Comparison of ENCODE assay signal across 16 cellular contexts in genomic region chrX:47564438-47565085, GRCh38. TPM values are rescaled to one million over a fixed set of nuclear protein-coding genes. Genes with fewer than 3 reads are reported as not detected.
DNase-seq lines count a peak whose midpoint lies in the region; ATAC-seq and TF ChIP-seq lines count a peak whose summit lies in the region.
"Had no signal": no experiment of that assay in that cellular context is flagged by ENCODE, and none has a peak within 500 bp of the region (broad histone marks: within the 10 kb centered on the region; RNA-seq: fewer than 3 reads in every experiment).

No MANE protein-coding gene starts in this region.

- H3K9me3 ChIP-seq in OCI-LY7 (ENCODE audit: low read length), result no peaks in the 10 kb centered on the region
- H3K9me3 ChIP-seq: vagina had no signal

- no peaks in the 10 kb centered on the region for H4K20me1 ChIP-seq in OCI-LY7 (ENCODE audit: insufficient read depth, low read length)

- no peaks in the 10 kb centered on the region for H3K9me2 ChIP-seq in OCI-LY7 (ENCODE audit: insufficient read depth, low read length)

- no peak overlapping the region for H3K4me2 ChIP-seq in OCI-LY7 (ENCODE audit: low read length)

- peaks cover 15% of the 10 kb centered on the region; the same call in 1 of the 2 replicates for H3K79me2 ChIP-seq in OCI-LY7 (ENCODE audit: insufficient read depth, low read depth, low read length)

- peaks cover 61% of the 10 kb centered on the region for H3K36me3 ChIP-seq in OCI-LY7 (ENCODE audit: insufficient read depth, low read length)

- H3K36me3 Mint-ChIP-seq in activated T-cell treated with anti-CD3 and anti-CD28 coated beads, Interleukin-2, amount 50 U/mL, for 4 hours (ENCODE audit: insufficient read depth), result peaks cover 24% of the 10 kb centered on the region
- H3K36me3 Mint-ChIP-seq in T-cell, result peaks cover 30% of the 10 kb centered on the region
- peaks cover 71% of the 10 kb centered on the region for H3K36me3 Mint-ChIP-seq in effector memory CD8-positive, alpha-beta T cell (ENCODE audit: insufficient read depth)

- intact Hi-C loops in OCI-LY7 (cut with micrococcal nuclease; ENCODE audit: unreplicated experiment), result loop anchor here (5.0 kb wide), 3 partner anchors 63 to 88 kb away; partner anchors contain the start of genes CFP and ELK1

- no peak for ATAC-seq in activated T-cell treated with anti-CD3 and anti-CD28 coated beads, Interleukin-2, amount 50 U/mL, for 4 hours
- no peak for ATAC-seq in T-cell (replicated peaks in 1 of 4)
- ATAC-seq in effector memory CD8-positive, alpha-beta T cell (replicated peaks), result no peak
- peak; percentile 19 for ATAC-seq in stimulated activated naive CD8-positive, alpha-beta T cell treated with anti-CD3 and anti-CD28 coated beads, Interleukin-15, Interleukin-2, amounts not matched to agents 100 U/mL and 50 U/mL, for 24 hours
- ATAC-seq in HG03457 (IDR thresholded peaks at IDR 0.05; ENCODE audit: unreplicated experiment), result no peak

- POLR2A ChIA-PET in T-cell (lab: Charles Lee), result no interaction called here
- POLR2A ChIA-PET in OCI-LY7 (lab: Charles Lee), result no interaction called here

- H2AFZ ChIP-seq in OCI-LY7 (ENCODE audit: low read length), result no peak overlapping the region

- TF ChIP-seq CTCF in OCI-LY7 (conservative IDR thresholded peaks at IDR 0.05; ENCODE audit: low read length), result no peak

- no peaks in the 10 kb centered on the region for H3K9me3 Mint-ChIP-seq in activated T-cell treated with anti-CD3 and anti-CD28 coated beads, Interleukin-2, amount 50 U/mL, for 4 hours
- H3K9me3 Mint-ChIP-seq in T-cell, result no peaks in the 10 kb centered on the region
- H3K9me3 Mint-ChIP-seq in effector memory CD8-positive, alpha-beta T cell, result no peaks in the 10 kb centered on the region
- H3K9me3 Mint-ChIP-seq: naive B cell had no signal

- H3K4me3 ChIP-seq in OCI-LY7 (ENCODE audit: low read depth, low read length, poor library complexity, severe bottlenecking), result no peak overlapping the region
- H3K4me3 ChIP-seq: vagina had no signal

- peak overlapping the region; percentile 33 for H3K4me3 Mint-ChIP-seq in activated T-cell treated with anti-CD3 and anti-CD28 coated beads, Interleukin-2, amount 50 U/mL, for 4 hours
- H3K4me3 Mint-ChIP-seq in T-cell, result peak overlapping the region in 1 of 3 donors; percentile 17
- peak overlapping the region; percentile 62 to 64 for H3K4me3 Mint-ChIP-seq in effector memory CD8-positive, alpha-beta T cell
- H3K4me3 Mint-ChIP-seq: H9 had no signal

- H3K27ac ChIP-seq in OCI-LY7 (ENCODE audit: low read depth, low read length, poor library complexity, severe bottlenecking), result no peak overlapping the region
- H3K27ac ChIP-seq: vagina had no signal

- CTCF ChIA-PET in T-cell (lab: Charles Lee), result interaction anchor here in 1 of 2 donors (1.1 kb wide), 1 partner anchor 79 kb away, joined by 5 read pairs; no protein-coding TSS in a partner anchor
- CTCF ChIA-PET in OCI-LY7 (lab: Charles Lee; ENCODE audit: unreplicated experiment), result no interaction called here

- peak overlapping the region; percentile 18 to 65 for H3K27ac Mint-ChIP-seq in T-cell
- peak overlapping the region in 1 of 2 donors; percentile 56 for H3K27ac Mint-ChIP-seq in effector memory CD8-positive, alpha-beta T cell
- H3K27ac Mint-ChIP-seq: H9, naive B cell had no signal

- peaks cover 43% of the 10 kb centered on the region for H3K4me1 Mint-ChIP-seq in activated T-cell treated with anti-CD3 and anti-CD28 coated beads, Interleukin-2, amount 50 U/mL, for 4 hours (ENCODE audit: low read depth)
- peaks cover 30 to 51% (median 35%) of the 10 kb centered on the region in 3 donors for H3K4me1 Mint-ChIP-seq in T-cell
- H3K4me1 Mint-ChIP-seq in effector memory CD8-positive, alpha-beta T cell (ENCODE audit: low read depth in 2 of 2), result peaks cover 32 to 37% of the 10 kb centered on the region in 2 donors

- peaks cover 16% of the 10 kb centered on the region for H3K4me1 ChIP-seq in OCI-LY7 (ENCODE audit: insufficient read depth, low read length, poor library complexity, severe bottlenecking)

- no peak for DNase-seq in activated T-cell treated with anti-CD3 and anti-CD28 coated beads, Interleukin-2, amount 50 U/mL, for 4 hours
- no peak for DNase-seq in activated T-cell treated with anti-CD3 and anti-CD28 coated beads for 4 hours
- no peak for DNase-seq in T-cell
- DNase-seq in effector memory CD8-positive, alpha-beta T cell, result no peak
- DNase-seq in stimulated activated naive CD8-positive, alpha-beta T cell treated with anti-CD3 and anti-CD28 coated beads, Interleukin-15, Interleukin-2, amounts not matched to agents 100 U/mL and 50 U/mL, for 24 hours, result no peak
- no peak for DNase-seq in OCI-LY7 (ENCODE audit: low spot score)
- no peak for DNase-seq in glomerular visceral epithelial cell (ENCODE audit: extremely low spot score)
- DNase-seq: activated CD8-positive, alpha-beta memory T cell treated with anti-CD3 and anti-CD28 coated beads, Interleukin-2, amount 50 U/mL, for 4 hours; aorta; cortex of kidney; H9; naive B cell; NCI-H1105; stimulated activated CD4-positive, alpha-beta T cell treated with anti-CD3 and anti-CD28 coated beads, Interleukin-4, amount 100 ng/mL, for 24 hours had no signal

- no TSS peak for BruUV-seq in OCI-LY7 (replicated peaks; lab: Mats Ljungman, UMichigan)

- no peaks in the 10 kb centered on the region for H3K27me3 Mint-ChIP-seq in activated T-cell treated with anti-CD3 and anti-CD28 coated beads, Interleukin-2, amount 50 U/mL, for 4 hours (ENCODE audit: low read depth)
- no peaks in the 10 kb centered on the region for H3K27me3 Mint-ChIP-seq in T-cell
- no peaks in the 10 kb centered on the region for H3K27me3 Mint-ChIP-seq in effector memory CD8-positive, alpha-beta T cell
- H3K27me3 Mint-ChIP-seq: naive B cell had no signal

RNA-seq across cellular contexts. Expression of gene ARAF, which starts 3.6 kb away (rescaled TPM):
- 100 to 1,000 TPM in 1 of 3 donors, 10 to 100 TPM in 2; 93.0 to 103 (median 97.3) TPM for total RNA-seq in activated T-cell treated with anti-CD3 and anti-CD28 coated beads, Interleukin-2, amount 50 U/mL, for 4 hours
- total RNA-seq in T-cell (100 to 1,000 TPM; 113 to 138 (median 122) TPM), OCI-LY7 (2022) (52.4 and 58.2 TPM in 2 replicates)
- total RNA-seq in OCI-LY7 (2014; rRNA removed; shearing (Covaris generic)), result 13.2 and 28.9 TPM in 2 replicates

RNA-seq across cellular contexts. Expression of gene TIMP1, which starts 17.7 kb away (rescaled TPM):
- 10 to 100 TPM; 10.4 to 32.1 (median 15.9) TPM for total RNA-seq in activated T-cell treated with anti-CD3 and anti-CD28 coated beads, Interleukin-2, amount 50 U/mL, for 4 hours
- total RNA-seq in T-cell (100 to 1,000 TPM in 1 of 5 donors, 10 to 100 TPM in 4; 28.7 to 120 (median 59.7) TPM), OCI-LY7 (2022) (0.83 TPM in 1 of 2 replicates, not detected in the other)
- total RNA-seq in OCI-LY7 (2014; rRNA removed; shearing (Covaris generic)), result not detected in 2 replicates

RNA-seq across cellular contexts. Expression of gene SYN1, which starts 55.1 kb away (rescaled TPM):
- total RNA-seq in activated T-cell treated with anti-CD3 and anti-CD28 coated beads, Interleukin-2, amount 50 U/mL, for 4 hours, result under 1 TPM; 0.23 to 0.43 (median 0.24) TPM
- total RNA-seq in T-cell (1 to 10 TPM in 1 of 5 donors, under 1 TPM in 3, not detected in 1; 0.21 to 1.3 (median 0.81) TPM), OCI-LY7 (2022) (not detected in 2 replicates)
- total RNA-seq in OCI-LY7 (2014; rRNA removed; shearing (Covaris generic)), result not detected in 2 replicates

Comparison
In these comparisons a context has a peak if more than half of its experiments do, and no peak if none do; other contexts are left out.
1. RNA of gene TIMP1, which starts 17.7 kb away (total RNA-seq): 28.7 to 120 TPM in T-cell and 10.4 to 32.1 TPM in activated T-cell treated with anti-CD3 and anti-CD28 coated beads, Interleukin-2, amount 50 U/mL, for 4 hours; 0.83 TPM in OCI-LY7; every median in the first group is over 4 times any median in the second.